In the genomic region with DNA sequence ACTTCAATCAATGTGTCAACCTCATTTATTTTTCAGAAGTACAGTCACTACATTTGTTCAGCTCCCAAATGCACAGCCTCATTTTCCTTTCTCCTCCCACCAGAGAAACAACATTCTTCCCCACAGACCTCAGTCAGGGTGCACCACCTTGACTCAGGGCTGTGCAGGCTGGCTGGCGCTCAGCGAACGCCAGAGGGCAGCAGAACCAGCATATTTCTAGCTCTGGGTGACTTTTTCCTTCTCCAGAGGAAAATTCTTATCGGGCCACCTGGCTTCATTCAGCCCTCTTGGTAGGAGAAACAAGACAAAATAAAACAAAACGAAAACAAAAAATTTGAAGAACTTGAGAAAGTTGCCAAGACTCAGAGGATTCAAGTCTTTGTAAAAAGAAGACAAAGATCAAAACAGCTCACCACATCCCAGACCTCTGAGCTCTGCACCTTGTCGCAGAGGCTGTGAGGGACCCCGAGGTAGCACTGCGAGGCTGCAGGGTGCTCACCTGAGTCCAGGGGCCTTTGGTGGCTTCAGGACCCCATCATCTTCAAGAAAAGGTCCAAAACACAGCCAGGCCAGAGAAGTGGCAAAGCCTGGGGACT, we compare ENCODE assay signal across 9 cellular contexts. TPM values are rescaled to one million over a fixed set of nuclear protein-coding genes. Genes with fewer than 3 reads are reported as not detected.
DNase-seq lines count a peak whose midpoint lies in the region; ATAC-seq and TF ChIP-seq lines count a peak whose summit lies in the region.
"Had no signal": no experiment of that assay in that cellular context is flagged by ENCODE, and none has a peak within 500 bp of the region (broad histone marks: within the 10 kb centered on the region; RNA-seq: fewer than 3 reads in every experiment).

No MANE protein-coding gene starts in this region.

- TF ChIP-seq POLR2A in gastrocnemius medialis (IDR thresholded peaks at IDR 0.05) = no peak

- H3K36me3 ChIP-seq in KMS-11 (ENCODE audit: insufficient read depth) = no peaks in the 10 kb centered on the region
- H3K36me3 ChIP-seq in PC-9 (ENCODE audit: low read depth) = no peaks in the 10 kb centered on the region
- H3K36me3 ChIP-seq in right atrium auricular region = no peaks in the 10 kb centered on the region
- no peaks in the 10 kb centered on the region for H3K36me3 ChIP-seq in gastrocnemius medialis
- H3K36me3 ChIP-seq: BLaER1 had no signal

- no peak for ATAC-seq in activated naive CD8-positive, alpha-beta T cell treated with anti-CD3 and anti-CD28 coated beads, Interleukin-2, amount 50 U/mL, for 24 hours
- no peak for ATAC-seq in gastrocnemius medialis
- ATAC-seq in GM21367 (IDR thresholded peaks at IDR 0.05; ENCODE audit: unreplicated experiment) = no peak

- H3K4me3 ChIP-seq in KMS-11 (IDR thresholded peaks at IDR 0.05; ENCODE audit: insufficient read depth, low read depth, low read length) (no peak overlapping the region), PC-9 (no peak overlapping the region), right atrium auricular region (no peak overlapping the region), gastrocnemius medialis (no peak overlapping the region)
- H3K4me3 ChIP-seq: BLaER1 had no signal

- no peaks in the 10 kb centered on the region for H3K36me3 Mint-ChIP-seq in activated naive CD8-positive, alpha-beta T cell treated with anti-CD3 and anti-CD28 coated beads, Interleukin-2, amount 50 U/mL, for 24 hours (ENCODE audit: low read depth)

- POLR2A ChIA-PET in PC-9 (lab: Charles Lee; ENCODE audit: unreplicated experiment) = no interaction called here

- CTCF ChIA-PET in PC-9 (lab: Charles Lee) = interaction anchor here (0.6 kb wide), 1 partner anchor 60 kb away, joined by 3 read pairs; no protein-coding TSS in a partner anchor

- intact Hi-C loops in PC-9 (cut with micrococcal nuclease; ENCODE audit: unreplicated experiment) (loop anchor here (1.0 kb wide), 2 partner anchors 665 to 749 kb away; no protein-coding TSS in a partner anchor), gastrocnemius medialis (cut with DNase I; ENCODE audit: low total_unique reads) (loop anchor here (2.0 kb wide), 1 partner anchor 665 kb away; no protein-coding TSS in a partner anchor)

- H3K9me3 ChIP-seq in PC-9 (ENCODE audit: insufficient read depth, low read depth) (no peaks in the 10 kb centered on the region), right atrium auricular region (no peaks in the 10 kb centered on the region), gastrocnemius medialis (no peaks in the 10 kb centered on the region)
- H3K9me3 ChIP-seq: BLaER1 had no signal

- no peak overlapping the region for H3K9ac ChIP-seq in KMS-11
- H3K9ac ChIP-seq: BLaER1 had no signal

- TF ChIP-seq CTCF in KMS-11 (conservative IDR thresholded peaks at IDR 0.05; ENCODE audit: low read depth, low read length) = peak; percentile 88
- peak; percentile 83 for TF ChIP-seq CTCF in PC-9 (conservative IDR thresholded peaks at IDR 0.05)
- peak; percentile 57 to 83 for TF ChIP-seq CTCF in right atrium auricular region (IDR thresholded peaks at IDR 0.05)
- TF ChIP-seq CTCF in gastrocnemius medialis (IDR thresholded peaks at IDR 0.05 in 4 of 5, conservative IDR thresholded peaks at IDR 0.05 in 1 of 5) = peak in 3 of 5 experiments; percentile 33 to 56 (median 41)

- H4K20me1 ChIP-seq in KMS-11 (ENCODE audit: insufficient read depth) (no peaks in the 10 kb centered on the region), PC-9 (ENCODE audit: insufficient read depth) (no peaks in the 10 kb centered on the region; the same call in 1 of the 2 replicates)
- H4K20me1 ChIP-seq: BLaER1 had no signal

- H3K79me2 ChIP-seq in KMS-11 (ENCODE audit: insufficient read depth, low read depth) = no peaks in the 10 kb centered on the region
- H3K79me2 ChIP-seq in PC-9 (ENCODE audit: low read depth) = no peaks in the 10 kb centered on the region

- no peak overlapping the region for H3K4me2 ChIP-seq in KMS-11
- H3K4me2 ChIP-seq in PC-9 = no peak overlapping the region
- H3K4me2 ChIP-seq: BLaER1 had no signal

- H3K4me3 Mint-ChIP-seq in activated naive CD8-positive, alpha-beta T cell treated with anti-CD3 and anti-CD28 coated beads, Interleukin-2, amount 50 U/mL, for 24 hours = no peak overlapping the region

- H3K4me1 ChIP-seq in KMS-11 (ENCODE audit: low read depth, poor library complexity, severe bottlenecking) (no peaks in the 10 kb centered on the region), PC-9 (replicated peaks; ENCODE audit: insufficient read depth) (no peaks in the 10 kb centered on the region), right atrium auricular region (no peaks in the 10 kb centered on the region), gastrocnemius medialis (no peaks in the 10 kb centered on the region)

- no peaks in the 10 kb centered on the region for H3K4me1 Mint-ChIP-seq in activated naive CD8-positive, alpha-beta T cell treated with anti-CD3 and anti-CD28 coated beads, Interleukin-2, amount 50 U/mL, for 24 hours

- H3K9me3 Mint-ChIP-seq in activated naive CD8-positive, alpha-beta T cell treated with anti-CD3 and anti-CD28 coated beads, Interleukin-2, amount 50 U/mL, for 24 hours = no peaks in the 10 kb centered on the region

- H3K27ac ChIP-seq in KMS-11 = no peak overlapping the region
- H3K27ac ChIP-seq in PC-9 = no peak overlapping the region
- no peak overlapping the region for H3K27ac ChIP-seq in right atrium auricular region
- no peak overlapping the region for H3K27ac ChIP-seq in gastrocnemius medialis
- H3K27ac ChIP-seq: BLaER1 had no signal

- no peaks in the 10 kb centered on the region for H3K9me2 ChIP-seq in PC-9 (ENCODE audit: insufficient read depth)

- no peaks in the 10 kb centered on the region for H3F3A ChIP-seq in PC-9 (ENCODE audit: insufficient read depth, low read depth)

- BruUV-seq in PC-9 (replicated peaks; lab: Mats Ljungman, UMichigan) = no TSS peak

- H2AFZ ChIP-seq in KMS-11 (ENCODE audit: low read depth) (no peak overlapping the region), PC-9 (no peak overlapping the region)

- H3K27me3 ChIP-seq in KMS-11 (ENCODE audit: insufficient read depth, low read depth) (no peaks in the 10 kb centered on the region), PC-9 (ENCODE audit: insufficient read depth, low read depth) (peaks cover 14% of the 10 kb centered on the region), right atrium auricular region (no peaks in the 10 kb centered on the region), gastrocnemius medialis (no peaks in the 10 kb centered on the region)
- H3K27me3 ChIP-seq: BLaER1 had no signal

- H3K27me3 Mint-ChIP-seq in activated naive CD8-positive, alpha-beta T cell treated with anti-CD3 and anti-CD28 coated beads, Interleukin-2, amount 50 U/mL, for 24 hours = peaks cover 14% of the 10 kb centered on the region

- in situ Hi-C loops in gastrocnemius medialis (cut with MboI; ENCODE audit: low sequenced_read_pairs in 4 of 4) = loop anchor here in 1 of 4 donors (5.0 kb wide), 1 partner anchor 664 kb away; no protein-coding TSS in a partner anchor

- no peak overlapping the region for H3K27ac Mint-ChIP-seq in activated naive CD8-positive, alpha-beta T cell treated with anti-CD3 and anti-CD28 coated beads, Interleukin-2, amount 50 U/mL, for 24 hours

- peak; percentile 9 for DNase-seq in NK-92 treated with Interleukin-12 subunit alpha and Interleukin-12 subunit beta, amount 100 ng/mL, for 24 hours (lab: John Stamatoyannopoulos, UW)
- DNase-seq in NK-92 (lab: John Stamatoyannopoulos, UW; ENCODE audit: unreplicated experiment) (no peak), PC-9 (peak in 1 of 2 experiments; percentile 48), right atrium auricular region (ENCODE audit: low spot score) (peak; percentile 61), gastrocnemius medialis (no peak)
- DNase-seq in activated naive CD8-positive, alpha-beta T cell treated with anti-CD3 and anti-CD28 coated beads, Interleukin-2, amount 50 U/mL, for 24 hours = peak; percentile 46

RNA-seq across cellular contexts. Expression of a gene that starts 33.7 kb away (rescaled TPM):
- total RNA-seq in PC-9 (2021) (not detected in 2 replicates), right atrium auricular region (not detected), gastrocnemius medialis (1 to 10 TPM in 2 of 4 donors, not detected in 2; 1.2 to 3.6 TPM)

Comparison
In these comparisons a context has a peak if more than half of its experiments do, and no peak if none do; other contexts are left out.
1. DNase-seq: peak in NK-92 treated with Interleukin-12 subunit alpha and Interleukin-12 subunit beta, amount 100 ng/mL, for 24 hours (single experiment), activated naive CD8-positive, alpha-beta T cell treated with anti-CD3 and anti-CD28 coated beads, Interleukin-2, amount 50 U/mL, for 24 hours (single experiment) and right atrium auricular region (single experiment); none in NK-92 (single experiment) and gastrocnemius medialis (0 of 2).
2. Peak in every context shown above with its lines, with median percentiles within 50 percentile points of each other: CTCF ChIP-seq.